1 cellular context compared by ENCODE assay signal in the genomic region with DNA sequence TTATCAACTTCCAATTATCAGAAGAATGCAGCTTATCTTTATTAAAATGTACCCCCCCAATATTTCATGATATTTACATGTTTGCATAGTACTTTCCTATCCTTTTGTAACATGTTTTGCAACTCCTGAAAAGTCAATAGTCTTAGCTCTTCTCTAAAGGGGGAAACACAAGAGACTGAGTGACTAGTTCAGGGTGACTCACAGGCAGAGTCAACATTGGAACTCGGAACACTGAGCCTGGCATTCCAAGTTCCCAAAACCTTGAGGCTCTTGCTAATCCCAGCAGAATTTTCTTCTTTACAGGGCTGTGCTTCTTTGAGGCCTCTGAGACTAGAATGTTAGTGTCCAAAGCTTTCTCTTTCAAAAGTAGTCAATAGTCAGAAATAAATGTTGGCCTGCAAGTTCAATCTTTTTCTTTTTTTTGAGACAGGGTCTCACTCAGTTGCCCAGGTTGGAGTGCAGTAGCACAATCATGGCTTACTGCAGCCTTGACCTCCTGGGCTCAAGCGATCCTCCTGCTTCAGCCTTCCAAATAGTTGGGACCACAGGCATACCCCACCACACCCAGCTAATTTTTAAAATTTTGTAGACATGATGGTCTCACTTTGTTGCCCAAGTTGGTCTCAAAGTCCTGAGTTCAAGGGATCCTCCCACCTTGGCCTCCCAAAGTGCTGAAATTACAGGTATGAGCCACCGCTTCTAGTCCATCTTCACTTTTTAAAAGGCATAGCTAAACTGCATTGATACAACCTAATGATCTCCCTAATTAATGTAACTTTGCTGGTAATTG.
TF ChIP-seq lines count a peak whose summit lies in the region.

No MANE protein-coding gene starts in this region.

TF ChIP-seq in A549, 52 proteins besides CTCF, POLR2A, EP300 and RAD21 (continued from another document):
- TF ChIP-seq, protein P1, sequence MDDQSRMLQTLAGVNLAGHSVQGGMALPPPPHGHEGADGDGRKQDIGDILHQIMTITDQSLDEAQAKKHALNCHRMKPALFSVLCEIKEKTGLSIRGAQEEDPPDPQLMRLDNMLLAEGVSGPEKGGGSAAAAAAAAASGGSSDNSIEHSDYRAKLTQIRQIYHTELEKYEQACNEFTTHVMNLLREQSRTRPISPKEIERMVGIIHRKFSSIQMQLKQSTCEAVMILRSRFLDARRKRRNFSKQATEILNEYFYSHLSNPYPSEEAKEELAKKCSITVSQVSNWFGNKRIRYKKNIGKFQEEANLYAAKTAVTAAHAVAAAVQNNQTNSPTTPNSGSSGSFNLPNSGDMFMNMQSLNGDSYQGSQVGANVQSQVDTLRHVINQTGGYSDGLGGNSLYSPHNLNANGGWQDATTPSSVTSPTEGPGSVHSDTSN (IDR thresholded peaks at IDR 0.05): peak; percentile 82
- TF ChIP-seq ZFP36 (IDR thresholded peaks at IDR 0.05; ENCODE audit: borderline replicate concordance, partially characterized antibody) (peak; percentile 26), SMC3 (IDR thresholded peaks at IDR 0.05) (peak; percentile 71; the same call in 2 of the 3 replicates), CHD4 (IDR thresholded peaks at IDR 0.05; ENCODE audit: borderline replicate concordance) (peak; percentile 51; the same call in 1 of the 2 replicates), EHF (CRISPR knock-in tag; IDR thresholded peaks at IDR 0.05) (no peak), NR3C1 (IDR thresholded peaks at IDR 0.05) (no peak), EHMT2 (IDR thresholded peaks at IDR 0.05; ENCODE audit: low read depth) (no peak)
- TF ChIP-seq, protein P2, sequence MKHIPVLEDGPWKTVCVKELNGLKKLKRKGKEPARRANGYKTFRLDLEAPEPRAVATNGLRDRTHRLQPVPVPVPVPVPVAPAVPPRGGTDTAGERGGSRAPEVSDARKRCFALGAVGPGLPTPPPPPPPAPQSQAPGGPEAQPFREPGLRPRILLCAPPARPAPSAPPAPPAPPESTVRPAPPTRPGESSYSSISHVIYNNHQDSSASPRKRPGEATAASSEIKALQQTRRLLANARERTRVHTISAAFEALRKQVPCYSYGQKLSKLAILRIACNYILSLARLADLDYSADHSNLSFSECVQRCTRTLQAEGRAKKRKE (CRISPR knock-in tag; IDR thresholded peaks at IDR 0.05; ENCODE audit: low read depth): no peak
- TF ChIP-seq, protein P3, sequence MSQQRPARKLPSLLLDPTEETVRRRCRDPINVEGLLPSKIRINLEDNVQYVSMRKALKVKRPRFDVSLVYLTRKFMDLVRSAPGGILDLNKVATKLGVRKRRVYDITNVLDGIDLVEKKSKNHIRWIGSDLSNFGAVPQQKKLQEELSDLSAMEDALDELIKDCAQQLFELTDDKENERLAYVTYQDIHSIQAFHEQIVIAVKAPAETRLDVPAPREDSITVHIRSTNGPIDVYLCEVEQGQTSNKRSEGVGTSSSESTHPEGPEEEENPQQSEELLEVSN (IDR thresholded peaks at IDR 0.05; ENCODE audit: borderline replicate concordance, low read depth): no peak
